17 cellular contexts compared by ENCODE assay signal in the genomic region with DNA sequence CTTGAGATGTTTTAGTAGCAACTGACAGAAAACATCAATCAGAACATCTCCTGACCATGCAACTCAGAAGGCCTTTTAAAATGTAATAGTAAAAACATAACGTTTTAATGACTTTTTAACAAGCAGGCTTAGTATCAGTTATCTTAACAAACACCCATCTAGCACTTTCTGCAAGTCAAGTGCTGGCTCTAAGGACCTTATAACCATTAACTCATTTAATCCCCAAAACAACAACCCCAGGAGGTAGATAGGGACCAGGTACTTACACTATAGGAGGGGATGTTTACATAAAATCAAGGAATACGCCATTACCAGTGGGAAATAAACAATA. TPM values are rescaled to one million over a fixed set of nuclear protein-coding genes. Genes with fewer than 3 reads are reported as not detected.
DNase-seq lines count a peak whose midpoint lies in the region; ATAC-seq and TF ChIP-seq lines count a peak whose summit lies in the region.
"Had no signal": no experiment of that assay in that cellular context is flagged by ENCODE, and none has a peak within 500 bp of the region (broad histone marks: within the 10 kb centered on the region; RNA-seq: fewer than 3 reads in every experiment).

No MANE protein-coding gene starts in this region.

- H3K56ac ChIP-seq in mesendoderm (ENCODE audit: low read length): no peak overlapping the region

- intact Hi-C loops in OCI-LY7 (cut with micrococcal nuclease; ENCODE audit: unreplicated experiment) (no loop called here), Caco-2 (cut with micrococcal nuclease; ENCODE audit: unreplicated experiment) (no loop called here)

- no peak overlapping the region for H3K23ac ChIP-seq in mesendoderm (ENCODE audit: low read length)

- H3K9me3 ChIP-seq in OCI-LY7 (ENCODE audit: low read length): no peaks in the 10 kb centered on the region
- H3K9me3 ChIP-seq in WERI-Rb-1 (ENCODE audit: severe bottlenecking): no peaks in the 10 kb centered on the region
- no peaks in the 10 kb centered on the region for H3K9me3 ChIP-seq in Caco-2
- H3K9me3 ChIP-seq: HAP-1 had no signal

- BruUV-seq in OCI-LY7 (replicated peaks; lab: Mats Ljungman, UMichigan): no TSS peak
- no TSS peak for BruUV-seq in Caco-2 (replicated peaks; lab: Mats Ljungman, UMichigan)

- no peak overlapping the region for H4K8ac ChIP-seq in mesendoderm (ENCODE audit: low read depth, low read length)

- peaks cover 10% of the 10 kb centered on the region for H4K20me1 ChIP-seq in GM23338 (replicated peaks; ENCODE audit: insufficient read depth)
- no peaks in the 10 kb centered on the region for H4K20me1 ChIP-seq in OCI-LY7 (ENCODE audit: insufficient read depth, low read length)

- H3K27ac Mint-ChIP-seq in GM23338: no peak overlapping the region
- H3K27ac Mint-ChIP-seq in Caco-2 (ENCODE audit: unreplicated experiment): no peak overlapping the region

- H3K9me3 Mint-ChIP-seq in GM23338 (no peaks in the 10 kb centered on the region), Caco-2 (ENCODE audit: unreplicated experiment) (no peaks in the 10 kb centered on the region)

- no peak overlapping the region for H2AFZ ChIP-seq in GM23338
- H2AFZ ChIP-seq in OCI-LY7 (ENCODE audit: low read length): peak overlapping the region; percentile 25; the same call in 1 of the 2 replicates

- no peaks in the 10 kb centered on the region for H3K36me3 ChIP-seq in GM23338 (ENCODE audit: insufficient read depth)
- H3K36me3 ChIP-seq in OCI-LY7 (ENCODE audit: insufficient read depth, low read length): no peaks in the 10 kb centered on the region
- no peaks in the 10 kb centered on the region for H3K36me3 ChIP-seq in mesendoderm (ENCODE audit: control insufficient read depth, insufficient read depth, low read length)
- H3K36me3 ChIP-seq in WERI-Rb-1: no peaks in the 10 kb centered on the region
- no peaks in the 10 kb centered on the region for H3K36me3 ChIP-seq in Caco-2 (ENCODE audit: control insufficient read depth, insufficient read depth, low read length)
- H3K36me3 ChIP-seq: HAP-1 had no signal

- peaks cover 2% of the 10 kb centered on the region for H3K27me3 Mint-ChIP-seq in GM23338 (ENCODE audit: insufficient read depth, low read depth, poor library complexity)
- no peaks in the 10 kb centered on the region for H3K27me3 Mint-ChIP-seq in Caco-2 (ENCODE audit: insufficient read depth, unreplicated experiment)

- H3K36me3 Mint-ChIP-seq in GM23338 (ENCODE audit: low read depth): no peaks in the 10 kb centered on the region
- no peaks in the 10 kb centered on the region for H3K36me3 Mint-ChIP-seq in Caco-2 (ENCODE audit: insufficient read depth, unreplicated experiment)
- H3K36me3 Mint-ChIP-seq: CD14-positive monocyte had no signal

- H3K27ac ChIP-seq in GM23338 (ENCODE audit: low read depth): no peak overlapping the region
- no peak overlapping the region for H3K27ac ChIP-seq in OCI-LY7 (ENCODE audit: low read depth, low read length, poor library complexity, severe bottlenecking)
- H3K27ac ChIP-seq in mesendoderm (ENCODE audit: low read depth, low read length): no peak overlapping the region
- no peak overlapping the region for H3K27ac ChIP-seq in WERI-Rb-1
- H3K27ac ChIP-seq: RWPE1 had no signal

- H3K9ac ChIP-seq in mesendoderm (ENCODE audit: low read length): no peak overlapping the region

- H2AK5ac ChIP-seq in mesendoderm (ENCODE audit: low read length): no peak overlapping the region

- H3K4me3 ChIP-seq in GM23338: no peak overlapping the region
- H3K4me3 ChIP-seq in OCI-LY7 (ENCODE audit: low read depth, low read length, poor library complexity, severe bottlenecking): no peak overlapping the region
- no peak overlapping the region for H3K4me3 ChIP-seq in mesendoderm (ENCODE audit: low read length)
- H3K4me3 ChIP-seq in WERI-Rb-1 (ENCODE audit: low read depth, low read length): no peak overlapping the region
- H3K4me3 ChIP-seq in Caco-2 (ENCODE audit: low read depth, low read length): no peak overlapping the region
- H3K4me3 ChIP-seq: HAP-1 had no signal

- no peak overlapping the region for H2BK15ac ChIP-seq in mesendoderm (replicated peaks; ENCODE audit: low read depth)

- no CpG with 5 or more reads among the region's 2 CpGs for WGBS in mesendoderm (ENCODE audit: extremely low coverage, insufficient coverage, low lambda C conversion rate)

- ATAC-seq in GM23338 (peak; percentile 57; the same call in 2 of the 3 replicates), GM18867 (IDR thresholded peaks at IDR 0.05; ENCODE audit: unreplicated experiment) (no peak)
- ATAC-seq: SK-N-SH treated with all-trans-retinoic acid at 6 μM for 48 hours had no signal

- no peak overlapping the region for H4K5ac ChIP-seq in mesendoderm (ENCODE audit: low read length)

- H2BK5ac ChIP-seq in mesendoderm (ENCODE audit: low read length): no peak overlapping the region

- no peak overlapping the region for H2BK120ac ChIP-seq in mesendoderm (ENCODE audit: low read depth, low read length)

- no peaks in the 10 kb centered on the region for H3F3A ChIP-seq in GM23338 (replicated peaks; ENCODE audit: low read depth)

- POLR2A ChIA-PET in OCI-LY7 (lab: Charles Lee) (no interaction called here), Caco-2 (lab: Charles Lee) (no interaction called here)

- no peak overlapping the region for H3K4ac ChIP-seq in mesendoderm (ENCODE audit: low read depth, low read length)

- H3K4me3 Mint-ChIP-seq in GM23338 (no peak overlapping the region), Caco-2 (ENCODE audit: unreplicated experiment) (no peak overlapping the region)
- H3K4me3 Mint-ChIP-seq: CD14-positive monocyte had no signal

- no peak overlapping the region for H3K18ac ChIP-seq in mesendoderm (ENCODE audit: low read length)

- H3K27me3 ChIP-seq in GM23338 (ENCODE audit: insufficient read depth): 0 out of 2 replicates have a peak, but pooled peaks cover 8% of the 10 kb centered on the region
- no peaks in the 10 kb centered on the region for H3K27me3 ChIP-seq in mesendoderm (ENCODE audit: insufficient read depth, low read length, poor library complexity)
- H3K27me3 ChIP-seq in WERI-Rb-1 (ENCODE audit: insufficient read depth, low read depth, severe bottlenecking): no peaks in the 10 kb centered on the region
- no peaks in the 10 kb centered on the region for H3K27me3 ChIP-seq in Caco-2 (replicated peaks; ENCODE audit: control insufficient read depth, insufficient read depth, low read length)

- H3K79me2 ChIP-seq in GM23338 (replicated peaks; ENCODE audit: insufficient read depth) (0 out of 2 replicates have a peak, but pooled peaks cover 9% of the 10 kb centered on the region), OCI-LY7 (ENCODE audit: insufficient read depth, low read depth, low read length) (no peaks in the 10 kb centered on the region), mesendoderm (ENCODE audit: control insufficient read depth, insufficient read depth, low read length) (peaks cover 41% of the 10 kb centered on the region)

- no peak overlapping the region for H3K4me2 ChIP-seq in GM23338
- H3K4me2 ChIP-seq in OCI-LY7 (ENCODE audit: low read length): no peak overlapping the region
- no peak overlapping the region for H3K4me2 ChIP-seq in mesendoderm (ENCODE audit: low read length)

- peaks cover 35% of the 10 kb centered on the region for H3K4me1 ChIP-seq in GM23338 (ENCODE audit: insufficient read depth)
- peaks cover 51% of the 10 kb centered on the region for H3K4me1 ChIP-seq in OCI-LY7 (ENCODE audit: insufficient read depth, low read length, poor library complexity, severe bottlenecking)
- H3K4me1 ChIP-seq in mesendoderm (ENCODE audit: control insufficient read depth, low read depth, low read length): peaks cover 29% of the 10 kb centered on the region
- no peaks in the 10 kb centered on the region for H3K4me1 ChIP-seq in Caco-2

- DNase-seq in NCI-H345 (lab: John Stamatoyannopoulos, UW) (peak; percentile 28), NCI-H345 treated with DMSO at 0.1 percent for 48 hours (lab: John Stamatoyannopoulos, UW; ENCODE audit: unreplicated experiment) (no peak), GM23338 (ENCODE audit: low spot score) (no peak), OCI-LY7 (ENCODE audit: low spot score) (no peak), mesendoderm (peak; percentile 88), WERI-Rb-1 (no peak), Caco-2 (no peak)
- DNase-seq: 8988T, DMS79, Kasumi-1, NCI-H187, NCI-H510A treated with DMSO at 0.1 percent for 48 hours had no signal

- H3K79me1 ChIP-seq in mesendoderm (ENCODE audit: low read length): peaks cover 16% of the 10 kb centered on the region

- TF ChIP-seq CTCF in GM23338 (conservative IDR thresholded peaks at IDR 0.05; ENCODE audit: low read depth in 2 of 2) (no peak), OCI-LY7 (conservative IDR thresholded peaks at IDR 0.05; ENCODE audit: low read length) (no peak), WERI-Rb-1 (IDR thresholded peaks at IDR 0.05; ENCODE audit: low read depth, low read length) (no peak), Caco-2 (IDR thresholded peaks at IDR 0.05; ENCODE audit: insufficient read depth in 1 of 2, low read depth in 1 of 2, low read length in 1 of 2, severe bottlenecking in 1 of 2, unreplicated experiment in 1 of 2) (no peak)

- H3K9me2 ChIP-seq in GM23338 (ENCODE audit: insufficient read depth) (no peaks in the 10 kb centered on the region), OCI-LY7 (ENCODE audit: insufficient read depth, low read length) (no peaks in the 10 kb centered on the region)

- CTCF ChIA-PET in OCI-LY7 (lab: Charles Lee; ENCODE audit: unreplicated experiment): no interaction called here
- CTCF ChIA-PET in Caco-2 (lab: Charles Lee): no interaction called here

- H3K4me1 Mint-ChIP-seq in GM23338: peaks cover 30% of the 10 kb centered on the region
- H3K4me1 Mint-ChIP-seq in Caco-2 (ENCODE audit: low read depth, unreplicated experiment): no peaks in the 10 kb centered on the region

RNA-seq across cellular contexts. Expression of a gene that starts 41.8 kb away (rescaled TPM):
- total RNA-seq in GM23338 (2014; rRNA removed; shearing (Covaris generic)): 15.5 and 18.8 TPM in 2 replicates
- 6.0 and 8.1 TPM in 2 replicates for polyA plus RNA-seq in GM23338 (2016; fragmentation: Nextera tagmentation; extraction: Ambion mirVana)
- total RNA-seq in OCI-LY7 (2014; rRNA removed; shearing (Covaris generic)): 0.19 TPM in 1 of 2 replicates, not detected in the other
- total RNA-seq in OCI-LY7 (2022) (0.10 and 0.17 TPM in 2 replicates), Caco-2 (2022) (0.68 and 0.95 TPM in 2 replicates)
- polyA plus RNA-seq in mesendoderm (2013, experiment 1 of 2): 24.3 TPM
- polyA plus RNA-seq in mesendoderm (2013, experiment 2 of 2): 22.3 TPM
- polyA plus RNA-seq: CD14-positive monocyte had no signal

Comparison
In these comparisons a context has a peak if more than half of its experiments do, and no peak if none do; other contexts are left out.
1. DNase-seq: peak in NCI-H345 (single experiment) and mesendoderm (single experiment); none in NCI-H345 treated with DMSO at 0.1 percent for 48 hours (single experiment), GM23338 (single experiment), OCI-LY7 (single experiment), WERI-Rb-1 (single experiment) and Caco-2 (0 of 2).